1 cellular context compared by ENCODE assay signal in genomic region chr22:31561238-31561887, GRCh38.
TF ChIP-seq lines count a peak whose summit lies in the region.

No MANE protein-coding gene starts in this region.

TF ChIP-seq in HepG2, 621 proteins besides CTCF, POLR2A, EP300 and RAD21 (continued from another document and continues in another):
- TF ChIP-seq AFF4 (CRISPR knock-in tag; IDR thresholded peaks at IDR 0.05) (no peak), ZBTB38 (CRISPR knock-in tag; IDR thresholded peaks at IDR 0.05) (peak; percentile 71), ZNF460 (CRISPR knock-in tag; IDR thresholded peaks at IDR 0.05; ENCODE audit: borderline replicate concordance) (no peak), ZIK1 (CRISPR knock-in tag; IDR thresholded peaks at IDR 0.05; ENCODE audit: borderline replicate concordance, low read depth) (no peak), CHD4 (IDR thresholded peaks at IDR 0.05; ENCODE audit: borderline replicate concordance, low read length) (no peak), GATA4 (IDR thresholded peaks at IDR 0.05; ENCODE audit: borderline replicate concordance, low read depth) (no peak), ZBTB2 (CRISPR knock-in tag; IDR thresholded peaks at IDR 0.05; ENCODE audit: low read depth) (no peak), EED (CRISPR knock-in tag; IDR thresholded peaks at IDR 0.05) (no peak), MAX (IDR thresholded peaks at IDR 0.05) (no peak; the same call in 1 of the 2 replicates), PLRG1 (conservative IDR thresholded peaks at IDR 0.05) (no peak), ZFP62 (CRISPR knock-in tag; IDR thresholded peaks at IDR 0.05) (no peak), FOXC1 (CRISPR knock-in tag; IDR thresholded peaks at IDR 0.05; ENCODE audit: borderline replicate concordance) (no peak), LRRFIP1 (CRISPR knock-in tag; conservative IDR thresholded peaks at IDR 0.05) (no peak), ZNF12 (CRISPR knock-in tag; IDR thresholded peaks at IDR 0.05) (no peak), TSC22D2 (CRISPR knock-in tag; IDR thresholded peaks at IDR 0.05; ENCODE audit: borderline replicate concordance) (no peak), NFYB (CRISPR knock-in tag; IDR thresholded peaks at IDR 0.05) (no peak), HOMEZ (CRISPR knock-in tag; IDR thresholded peaks at IDR 0.05; ENCODE audit: low read depth) (peak; percentile 42; the same call in 1 of the 2 replicates), ZNF749 (CRISPR knock-in tag; IDR thresholded peaks at IDR 0.05; ENCODE audit: borderline replicate concordance) (no peak), TEAD3 (CRISPR knock-in tag; optimal IDR thresholded peaks at IDR 0.05; ENCODE audit: borderline replicate concordance) (peak; percentile 47), BATF2 (CRISPR knock-in tag; IDR thresholded peaks at IDR 0.05) (no peak), MED1 (CRISPR knock-in tag; IDR thresholded peaks at IDR 0.05) (0 out of 2 replicates have a peak, but pooled peaks have one; percentile 32), SIX1 (CRISPR knock-in tag; IDR thresholded peaks at IDR 0.05; ENCODE audit: borderline replicate concordance) (no peak), GTF3A (CRISPR knock-in tag; conservative IDR thresholded peaks at IDR 0.05) (no peak), DPF2 (CRISPR knock-in tag; IDR thresholded peaks at IDR 0.05; ENCODE audit: borderline replicate concordance, low read depth) (no peak), ZMYM3 (CRISPR knock-in tag; IDR thresholded peaks at IDR 0.05) (no peak), ZNF274 (CRISPR knock-in tag; IDR thresholded peaks at IDR 0.05) (0 out of 2 replicates have a peak, but pooled peaks have one; percentile 47), ZNF510 (CRISPR knock-in tag; IDR thresholded peaks at IDR 0.05; ENCODE audit: low read depth) (no peak), ZNF770 (CRISPR knock-in tag; IDR thresholded peaks at IDR 0.05) (peak; percentile 81; the same call in 1 of the 2 replicates), ZNF687 (CRISPR knock-in tag; IDR thresholded peaks at IDR 0.05) (peak; percentile 78), ELF4 (CRISPR knock-in tag; IDR thresholded peaks at IDR 0.05; ENCODE audit: borderline replicate concordance) (no peak), SKI (IDR thresholded peaks at IDR 0.05; ENCODE audit: partially characterized antibody) (no peak), ZNF513 (CRISPR knock-in tag; conservative IDR thresholded peaks at IDR 0.05) (no peak), PRDM10 (CRISPR knock-in tag; IDR thresholded peaks at IDR 0.05; ENCODE audit: low read depth) (no peak), ZNF878 (CRISPR knock-in tag; IDR thresholded peaks at IDR 0.05) (no peak), RARA (CRISPR knock-in tag; IDR thresholded peaks at IDR 0.05) (0 out of 2 replicates have a peak, but pooled peaks have one; percentile 18)
